Comparison of ENCODE assay signal across 9 cellular contexts in the genomic region with DNA sequence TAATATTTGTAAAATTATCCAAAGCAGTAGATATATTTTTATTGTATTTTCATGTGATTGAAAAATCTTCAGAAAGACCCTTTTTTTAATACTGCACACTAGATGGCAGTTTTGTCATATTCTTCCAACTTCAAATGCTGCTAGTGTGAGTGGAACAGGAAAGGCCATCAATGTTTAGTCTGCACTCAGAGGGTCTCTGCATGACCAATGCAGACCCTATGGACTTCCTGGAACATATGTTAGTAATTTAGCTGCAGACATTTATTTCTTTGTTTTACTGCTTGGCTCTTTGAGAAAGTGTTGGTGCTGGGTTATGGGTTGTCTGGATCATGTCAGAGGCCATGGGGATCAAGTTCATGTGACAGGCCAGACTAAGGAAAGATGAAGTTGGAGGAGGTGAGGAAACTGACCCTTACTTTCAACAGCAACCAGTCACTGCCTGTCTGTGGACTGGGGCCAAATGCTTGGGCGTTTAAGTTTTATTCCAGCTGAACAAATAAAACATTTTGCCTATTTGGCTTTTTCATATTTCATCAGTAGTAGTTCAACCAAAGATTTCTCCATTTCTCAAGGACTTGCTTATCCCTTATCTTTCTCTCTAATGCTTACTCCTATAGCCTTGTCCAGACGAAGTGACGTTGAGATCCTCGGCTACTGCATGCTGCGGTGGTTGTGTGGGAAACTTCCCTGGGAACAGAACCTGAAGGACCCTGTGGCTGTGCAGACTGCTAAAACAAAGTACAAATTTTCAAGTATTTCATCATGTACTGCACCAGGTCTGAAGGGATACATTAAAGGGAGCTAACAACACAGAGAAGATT.
A peak's percentile ranks its signal among the peaks of the same experiment; 100 is the strongest.
DNase-seq lines count a peak whose midpoint lies in the region; ATAC-seq and TF ChIP-seq lines count a peak whose summit lies in the region.
"Had no signal": no experiment of that assay in that cellular context is flagged by ENCODE, and none has a peak within 500 bp of the region (broad histone marks: within the 10 kb centered on the region; RNA-seq: fewer than 3 reads in every experiment).

No MANE protein-coding gene starts in this region.

- no peak overlapping the region for H2BK15ac ChIP-seq in mesenchymal stem cell (ENCODE audit: low read depth, poor library complexity, severe bottlenecking)

- peak overlapping the region; percentile 99 for H3K27ac Mint-ChIP-seq in chondrocyte (ENCODE audit: unreplicated experiment)

- peak; percentile 83 for TF ChIP-seq CTCF in chondrocyte (IDR thresholded peaks at IDR 0.05)

- no peak overlapping the region for H2BK5ac ChIP-seq in mesenchymal stem cell (ENCODE audit: low read depth, low read length, poor library complexity, severe bottlenecking)

- no peaks in the 10 kb centered on the region for H3K27me3 Mint-ChIP-seq in chondrocyte (ENCODE audit: low read depth)

- peak overlapping the region in 1 of 2 experiments; percentile 57 for H3K18ac ChIP-seq in mesenchymal stem cell (ENCODE audit: low read depth in 1 of 2, low read length in 2 of 2)

- no peaks in the 10 kb centered on the region for H3K27me3 ChIP-seq in mesenchymal stem cell (ENCODE audit: control insufficient read depth in 1 of 2, insufficient read depth in 1 of 2, low read length in 2 of 2)

- H3K9me3 ChIP-seq in mesenchymal stem cell (ENCODE audit: control insufficient read depth, low read length), result no peaks in the 10 kb centered on the region

- no peak overlapping the region for H3K4me3 ChIP-seq in mesenchymal stem cell (ENCODE audit: insufficient read depth in 1 of 2, low read depth in 1 of 2, low read length in 2 of 2)

- H2AFZ ChIP-seq in mesenchymal stem cell (ENCODE audit: low read depth, low read length), result no peak overlapping the region

- no peaks in the 10 kb centered on the region for H3K4me1 ChIP-seq in mesenchymal stem cell (ENCODE audit: control insufficient read depth, insufficient read depth, low read depth, low read length)

- ATAC-seq in GM21717 (IDR thresholded peaks at IDR 0.05; ENCODE audit: unreplicated experiment), result no peak

- no peak overlapping the region for H3K4ac ChIP-seq in mesenchymal stem cell (ENCODE audit: low read depth in 1 of 2, low read length in 2 of 2)

- no peak overlapping the region for H3K4me2 ChIP-seq in mesenchymal stem cell (ENCODE audit: low read length, poor library complexity, severe bottlenecking)

- no peak overlapping the region for H4K8ac ChIP-seq in mesenchymal stem cell (ENCODE audit: low read length)

- 54% methylated on average over 5 of the region's 5 CpGs for WGBS in mesenchymal stem cell

- peak overlapping the region; percentile 43 for H3K9ac ChIP-seq in mesenchymal stem cell (ENCODE audit: low read length)

- H2AK5ac ChIP-seq in mesenchymal stem cell (ENCODE audit: low read length, severe bottlenecking), result no peak overlapping the region

- no peak overlapping the region for H3K27ac ChIP-seq in mesenchymal stem cell (ENCODE audit: low read length, poor library complexity, severe bottlenecking)

- no peak overlapping the region for H4K91ac ChIP-seq in mesenchymal stem cell (ENCODE audit: low read length)

- no peak overlapping the region for H3K14ac ChIP-seq in mesenchymal stem cell (ENCODE audit: low read length in 2 of 2)

- H3K4me3 Mint-ChIP-seq in chondrocyte (ENCODE audit: unreplicated experiment), result peak overlapping the region; percentile 11

- no peak overlapping the region for H2BK120ac ChIP-seq in mesenchymal stem cell (ENCODE audit: low read depth, low read length)

- H3K4me1 Mint-ChIP-seq in chondrocyte (ENCODE audit: low read depth), result peaks cover 37% of the 10 kb centered on the region

- no peak overlapping the region for H2BK12ac ChIP-seq in mesenchymal stem cell (ENCODE audit: low read length in 2 of 2)

- H3K36me3 Mint-ChIP-seq in chondrocyte (ENCODE audit: low read depth), result peaks cover under 1% of the 10 kb centered on the region

- no peaks in the 10 kb centered on the region for H3K9me3 Mint-ChIP-seq in chondrocyte (ENCODE audit: low read depth)

- H3K23ac ChIP-seq in mesenchymal stem cell (ENCODE audit: low read length in 2 of 2), result no peak overlapping the region

- no peaks in the 10 kb centered on the region for H3K79me1 ChIP-seq in mesenchymal stem cell (replicated peaks; ENCODE audit: low read length, poor library complexity, severe bottlenecking)

- peaks cover 0 to 3% of the 10 kb centered on the region in 2 experiments for H3K36me3 ChIP-seq in mesenchymal stem cell (ENCODE audit: control insufficient read depth in 1 of 2, insufficient read depth in 2 of 2, low read depth in 1 of 2, low read length in 2 of 2)

- DNase-seq in Ammon's horn (ENCODE audit: low spot score), result peak; percentile 67
- DNase-seq in NAMALWA (ENCODE audit: low spot score), result peak; percentile 12
- no peak for DNase-seq in chondrocyte (ENCODE audit: low spot score)
- peak; percentile 65 for DNase-seq in mesenchymal stem cell
- DNase-seq in activated T-cell treated with anti-CD3 and anti-CD28 coated beads, Interleukin-2, amount 50 U/mL, for 48 hours, result no peak
- DNase-seq in HK-2 (ENCODE audit: unreplicated experiment), result no peak
- DNase-seq in activated gamma-delta T cell (lab: John Stamatoyannopoulos, UW), result no peak
- DNase-seq: activated effector memory CD4-positive, alpha-beta T cell treated with Interleukin-2 at 50 U/mL for 16 hours had no signal

Comparison
In these comparisons a context has a peak if more than half of its experiments do, and no peak if none do; other contexts are left out.
1. DNase-seq: peak in Ammon's horn (single experiment), NAMALWA (single experiment) and mesenchymal stem cell (single experiment); none in chondrocyte (single experiment), activated T-cell treated with anti-CD3 and anti-CD28 coated beads, Interleukin-2, amount 50 U/mL, for 48 hours (0 of 2), HK-2 (single experiment) and activated gamma-delta T cell (single experiment).